In genomic region chr18:25451077-25451658, GRCh38 we compare ENCODE assay signal across 1 cellular context.
A peak's percentile ranks its signal among the peaks of the same experiment; 100 is the strongest.
TF ChIP-seq lines count a peak whose summit lies in the region.

No MANE protein-coding gene starts in this region.

TF ChIP-seq in HEK293, 187 proteins besides CTCF, POLR2A, EP300 and RAD21 (continued from another document):
- TF ChIP-seq HIC1 (tag by site-specific recombination; IDR thresholded peaks at IDR 0.05), result no peak
- TF ChIP-seq GFI1B (tag by site-specific recombination; IDR thresholded peaks at IDR 0.05), result no peak
- TF ChIP-seq SETDB1 (IDR thresholded peaks at IDR 0.05; ENCODE audit: insufficient read length, low read length), result peak; percentile 94
TF ChIP-seq in HEK293: peak in this region for 2.
